Comparison of ENCODE assay signal across 10 cellular contexts in genomic region chr18:50973367-50974126, GRCh38. TPM values are rescaled to one million over a fixed set of nuclear protein-coding genes. Genes with fewer than 3 reads are reported as not detected.
DNase-seq lines count a peak whose midpoint lies in the region; ATAC-seq, FAIRE-seq and TF ChIP-seq lines count a peak whose summit lies in the region.
"Had no signal": no experiment of that assay in that cellular context is flagged by ENCODE, and none has a peak within 500 bp of the region (broad histone marks: within the 10 kb centered on the region; RNA-seq: fewer than 3 reads in every experiment).

No MANE protein-coding gene starts in this region.

- CTCF ChIA-PET in K562 (lab: Yijun Ruan, JAX; ENCODE audit: low intra/inter-chr PET ratio) = no interaction called here

- 37% methylated on average over 4 of the region's 4 CpGs for WGBS in K562 (ENCODE audit: insufficient coverage, low coverage, missing lambda C conversion rate)
- 73 to 84% methylated on average over 4 of the region's 4 CpGs for WGBS in lung, 2 donors

- in situ Hi-C loops in K562 (cut with MboI) = no loop called here

- TF ChIP-seq CTCF in D721Med (IDR thresholded peaks at IDR 0.05; ENCODE audit: insufficient read depth, missing control alignments) (no peak), K562 (IDR thresholded peaks at IDR 0.05 in 2 of 3, conservative IDR thresholded peaks at IDR 0.05 in 1 of 3; ENCODE audit: insufficient read depth in 2 of 3, low read depth in 1 of 3, low read length in 3 of 3) (no peak), lung (IDR thresholded peaks at IDR 0.05; ENCODE audit: control extremely low read depth, extremely low read depth) (no peak)

- TF ChIP-seq POLR2A in K562 (conservative IDR thresholded peaks at IDR 0.05) = no peak

- no peaks in the 10 kb centered on the region for H4K20me1 ChIP-seq in K562 (replicated peaks; ENCODE audit: control insufficient read depth, insufficient read depth, low read length)

- no peaks in the 10 kb centered on the region for H3K9me1 ChIP-seq in K562 (ENCODE audit: control insufficient read depth, insufficient read depth, low read length)

- no peak overlapping the region for H3K4me2 ChIP-seq in K562 (ENCODE audit: insufficient read depth, low read length)

- peaks cover 12% of the 10 kb centered on the region for H3K79me2 ChIP-seq in K562 (ENCODE audit: control insufficient read depth, insufficient read depth, low read length)

- DNase-seq in D721Med (ENCODE audit: insufficient read length, low spot score) = no peak
- peak; percentile 77 for DNase-seq in HT1080 (ENCODE audit: low read depth)
- DNase-seq in K562 (ENCODE audit: extremely low read depth in 1 of 4, low spot score in 3 of 4) = no peak
- DNase-seq in lung (ENCODE audit: low spot score) = no peak
- no peak for DNase-seq in NCI-H1694 (lab: John Stamatoyannopoulos, UW)
- DNase-seq in dedifferentiated amniotic fluid mesenchymal stem cell (ENCODE audit: extremely low spot score) = no peak
- no peak for DNase-seq in A172 (ENCODE audit: low spot score)
- DNase-seq in effector CD8-positive, alpha-beta T cell (lab: John Stamatoyannopoulos, UW) = no peak
- DNase-seq: activated naive CD4-positive, alpha-beta T cell treated with anti-CD3 and anti-CD28 coated beads, Interleukin-2, amount 10 ng/mL, durations not matched to agents 7 days and 5 days; NCI-H2171 treated with DMSO at 0.1 percent for 48 hours had no signal

- peaks cover 7% of the 10 kb centered on the region for H3K9me3 ChIP-seq in K562 (replicated peaks; ENCODE audit: control insufficient read depth, insufficient read depth, low read depth, low read length)
- H3K9me3 ChIP-seq in lung (ENCODE audit: control insufficient read depth in 2 of 2, insufficient read depth in 1 of 2, low read length in 1 of 2) = peaks cover 0 to 7% of the 10 kb centered on the region in 2 donors

- no TSS peak for BruUV-seq in K562 (replicated peaks; lab: Mats Ljungman, UMichigan)

- no peak overlapping the region for H3K4me3 ChIP-seq in K562
- no peak overlapping the region for H3K4me3 ChIP-seq in lung

- H3K27me3 ChIP-seq in K562 (ENCODE audit: control insufficient read depth in 2 of 2, insufficient read depth in 2 of 2, low read length in 2 of 2) (no peaks in the 10 kb centered on the region), lung (ENCODE audit: control insufficient read depth, insufficient read depth) (no peaks in the 10 kb centered on the region)

- H3K27ac ChIP-seq in K562 (ENCODE audit: extremely low read depth, low read depth, low read length) = no peak overlapping the region
- peak overlapping the region in 1 of 2 donors; percentile 12 for H3K27ac ChIP-seq in lung (ENCODE audit: low read depth in 1 of 2, low read length in 1 of 2)

- no peak overlapping the region for H2AFZ ChIP-seq in K562 (ENCODE audit: low read depth, low read length)

- POLR2A ChIA-PET in K562 (lab: Yijun Ruan, JAX) = no interaction called here

- intact Hi-C loops in K562 (cut with micrococcal nuclease) = no loop called here

- 0 out of 5 replicates have a peak, but pooled peaks cover 0 to 6% of the 10 kb centered on the region in 2 experiments for H3K4me1 ChIP-seq in K562 (replicated peaks in 1 of 2; ENCODE audit: control insufficient read depth in 2 of 2, insufficient read depth in 2 of 2, low read length in 2 of 2)
- H3K4me1 ChIP-seq in lung (ENCODE audit: control insufficient read depth in 2 of 2, insufficient read depth in 2 of 2, low read length in 2 of 2) = peaks cover 3 to 9% of the 10 kb centered on the region in 2 donors

- TF ChIP-seq RAD21 in K562 (CRISPR knock-in tag; conservative IDR thresholded peaks at IDR 0.05 in 1 of 2, IDR thresholded peaks at IDR 0.05 in 1 of 2) = no peak

- H3K36me3 ChIP-seq in K562 (ENCODE audit: control insufficient read depth, insufficient read depth, low read length) (no peaks in the 10 kb centered on the region; the same call in 2 of the 3 replicates), lung (ENCODE audit: control insufficient read depth in 2 of 2, insufficient read depth in 2 of 2, low read length in 2 of 2) (peaks cover 8 to 9% of the 10 kb centered on the region in 2 donors)

- FAIRE-seq in D721Med (lab: Jason Lieb, UNC) (peak; percentile 91), K562 (lab: Jason Lieb, UNC) (no peak)

- ATAC-seq in K562 (no peak), lung (ENCODE audit: insufficient read depth, low FRiP score) (peak; percentile 63)

- H3K9ac ChIP-seq in K562 (ENCODE audit: insufficient read depth in 1 of 2, low read depth in 2 of 2, low read length in 2 of 2) = no peak overlapping the region

- TF ChIP-seq EP300 in K562 (IDR thresholded peaks at IDR 0.05; ENCODE audit: low read length) = no peak

TF ChIP-seq in K562, 482 proteins besides CTCF, POLR2A, EP300 and RAD21:
- TF ChIP-seq CEBPB (tag; IDR thresholded peaks at IDR 0.05) = peak; percentile 59
- TF ChIP-seq ZNF23 (CRISPR knock-in tag; IDR thresholded peaks at IDR 0.05) = no peak

RNA-seq across cellular contexts. Expression of gene ELAC1, which starts 5.7 kb away (rescaled TPM):
- total RNA-seq in HT1080 (2014; rRNA removed; shearing (Covaris generic)) = 8.7 and 13.1 TPM in 2 replicates
- 15.2 and 18.8 TPM in 2 replicates for polyA plus RNA-seq in HT1080 (2015; cell fraction: cytosol; rRNA removed)
- polyA plus RNA-seq in HT1080 (2015; cell fraction: nucleus; rRNA removed) = 7.7 and 8.8 TPM in 2 replicates
- 7.9 and 9.7 TPM in 2 replicates for total RNA-seq in K562 (2011; cell fraction: chromatin; rRNA removed; ENCODE audit: low replicate concordance)
- 6.7 and 7.7 TPM in 2 replicates for total RNA-seq in K562 (2011; cell fraction: nucleolus; rRNA removed)
- 14.0 and 20.2 TPM in 2 replicates for total RNA-seq in K562 (2011; cell fraction: nucleoplasm; rRNA removed)
- total RNA-seq in K562 (2014; rRNA removed) (3.3 and 5.3 TPM in 2 replicates), K562 (2014; rRNA removed; fragmentation: Illumina TruSeq; extraction: Trizol) (4.5 and 6.1 TPM in 2 replicates), K562 (2015; rRNA removed; fragmentation: Illumina TruSeq; extraction: Trizol) (4.9 and 5.4 TPM in 2 replicates), K562 (2021) (4.0 and 5.1 TPM in 2 replicates), lung (10 to 100 TPM in 1 of 2 donors, 1 to 10 TPM in 1; 5.5 to 10.2 TPM)
- polyA plus RNA-seq in K562 (2011; rRNA removed) (4.3 and 5.0 TPM in 2 replicates), K562 (2014; fragmentation: Illumina TruSeq; extraction: Trizol) (6.5 and 7.5 TPM in 2 replicates), K562 (2014; fragmentation: Nextera tagmentation; extraction: Ambion mirVana) (1 to 10 TPM; 3.7 to 4.6 TPM), K562 (2014; rRNA removed) (5.2 and 7.7 TPM in 2 replicates), lung (1 to 10 TPM; 5.0 to 5.8 TPM)
- 2.4 and 3.0 TPM in 2 replicates for polyA plus RNA-seq in K562 (2011; cell fraction: cytosol; rRNA removed)
- polyA plus RNA-seq in K562 (2011; cell fraction: nucleus; rRNA removed) = 3.4 and 5.1 TPM in 2 replicates
- 4.7 and 4.8 TPM in 2 replicates for polyA plus RNA-seq in K562 (2012)
- 8.4 and 10.2 TPM in 2 replicates for polyA minus RNA-seq in K562 (2011; rRNA and poly(A)+ RNA removed)
- polyA minus RNA-seq in K562 (2011; cell fraction: cytosol; rRNA and poly(A)+ RNA removed) = 1.6 and 1.8 TPM in 2 replicates
- 9.8 and 15.1 TPM in 2 replicates for polyA minus RNA-seq in K562 (2011; cell fraction: nucleus; rRNA and poly(A)+ RNA removed)
- 8.1 and 11.6 TPM in 2 replicates for total RNA-seq in A172 (2014; rRNA removed; shearing (Covaris generic))

RNA-seq across cellular contexts. Expression of gene SMAD4, which starts 56.5 kb away (rescaled TPM):
- total RNA-seq in HT1080 (2014; rRNA removed; shearing (Covaris generic)) = 83.6 and 87.2 TPM in 2 replicates
- 51.8 and 64.7 TPM in 2 replicates for polyA plus RNA-seq in HT1080 (2015; cell fraction: cytosol; rRNA removed)
- polyA plus RNA-seq in HT1080 (2015; cell fraction: nucleus; rRNA removed) = 105 and 117 TPM in 2 replicates
- total RNA-seq in K562 (2011; cell fraction: chromatin; rRNA removed; ENCODE audit: low replicate concordance) = 32.8 and 90.7 TPM in 2 replicates
- 10.2 and 13.8 TPM in 2 replicates for total RNA-seq in K562 (2011; cell fraction: nucleolus; rRNA removed)
- 41.1 and 72.5 TPM in 2 replicates for total RNA-seq in K562 (2011; cell fraction: nucleoplasm; rRNA removed)
- total RNA-seq in K562 (2014; rRNA removed) (40.7 and 41.0 TPM in 2 replicates), K562 (2014; rRNA removed; fragmentation: Illumina TruSeq; extraction: Trizol) (51.6 and 55.5 TPM in 2 replicates), K562 (2015; rRNA removed; fragmentation: Illumina TruSeq; extraction: Trizol) (31.1 and 32.8 TPM in 2 replicates), K562 (2021) (45.4 and 49.6 TPM in 2 replicates), lung (100 to 1,000 TPM in 1 of 2 donors, 10 to 100 TPM in 1; 86.5 to 143 TPM)
- polyA plus RNA-seq in K562 (2011; rRNA removed) (55.0 and 69.3 TPM in 2 replicates), K562 (2014; fragmentation: Illumina TruSeq; extraction: Trizol) (34.6 and 39.4 TPM in 2 replicates), K562 (2014; fragmentation: Nextera tagmentation; extraction: Ambion mirVana) (1 to 10 TPM; 5.7 to 7.1 TPM), K562 (2014; rRNA removed) (10.9 and 19.8 TPM in 2 replicates), lung (10 to 100 TPM; 12.5 to 34.8 TPM)
- 28.1 and 32.9 TPM in 2 replicates for polyA plus RNA-seq in K562 (2011; cell fraction: cytosol; rRNA removed)
- 40.4 and 42.8 TPM in 2 replicates for polyA plus RNA-seq in K562 (2011; cell fraction: nucleus; rRNA removed)
- polyA plus RNA-seq in K562 (2012) = 24.4 and 33.8 TPM in 2 replicates
- 101 and 139 TPM in 2 replicates for polyA minus RNA-seq in K562 (2011; rRNA and poly(A)+ RNA removed)
- polyA minus RNA-seq in K562 (2011; cell fraction: cytosol; rRNA and poly(A)+ RNA removed) = 33.4 and 37.4 TPM in 2 replicates
- 15.1 and 21.7 TPM in 2 replicates for polyA minus RNA-seq in K562 (2011; cell fraction: nucleus; rRNA and poly(A)+ RNA removed)
- total RNA-seq in A172 (2014; rRNA removed; shearing (Covaris generic)) = 71.9 and 92.8 TPM in 2 replicates
